1 cellular context compared by ENCODE assay signal in genomic region chr1:159937014-159937750, GRCh38.
TF ChIP-seq lines count a peak whose summit lies in the region.

No MANE protein-coding gene starts in this region.

TF ChIP-seq in A549, 52 proteins besides CTCF, POLR2A, EP300 and RAD21 (continued from another document):
- no peak for TF ChIP-seq POLR2AphosphoS2 (conservative IDR thresholded peaks at IDR 0.05; ENCODE audit: low read length)
- no peak for TF ChIP-seq CHD2 (IDR thresholded peaks at IDR 0.05; ENCODE audit: low read length, partially characterized antibody)
- no peak for TF ChIP-seq HDAC2 (IDR thresholded peaks at IDR 0.05)
- no peak for TF ChIP-seq JUNB (IDR thresholded peaks at IDR 0.05)
- TF ChIP-seq MYC (IDR thresholded peaks at IDR 0.05; ENCODE audit: borderline replicate concordance, low read length), result no peak
- TF ChIP-seq, protein P1, sequence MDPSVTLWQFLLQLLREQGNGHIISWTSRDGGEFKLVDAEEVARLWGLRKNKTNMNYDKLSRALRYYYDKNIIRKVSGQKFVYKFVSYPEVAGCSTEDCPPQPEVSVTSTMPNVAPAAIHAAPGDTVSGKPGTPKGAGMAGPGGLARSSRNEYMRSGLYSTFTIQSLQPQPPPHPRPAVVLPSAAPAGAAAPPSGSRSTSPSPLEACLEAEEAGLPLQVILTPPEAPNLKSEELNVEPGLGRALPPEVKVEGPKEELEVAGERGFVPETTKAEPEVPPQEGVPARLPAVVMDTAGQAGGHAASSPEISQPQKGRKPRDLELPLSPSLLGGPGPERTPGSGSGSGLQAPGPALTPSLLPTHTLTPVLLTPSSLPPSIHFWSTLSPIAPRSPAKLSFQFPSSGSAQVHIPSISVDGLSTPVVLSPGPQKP (IDR thresholded peaks at IDR 0.05; ENCODE audit: low read depth, low read length), result no peak
- TF ChIP-seq, protein P2, sequence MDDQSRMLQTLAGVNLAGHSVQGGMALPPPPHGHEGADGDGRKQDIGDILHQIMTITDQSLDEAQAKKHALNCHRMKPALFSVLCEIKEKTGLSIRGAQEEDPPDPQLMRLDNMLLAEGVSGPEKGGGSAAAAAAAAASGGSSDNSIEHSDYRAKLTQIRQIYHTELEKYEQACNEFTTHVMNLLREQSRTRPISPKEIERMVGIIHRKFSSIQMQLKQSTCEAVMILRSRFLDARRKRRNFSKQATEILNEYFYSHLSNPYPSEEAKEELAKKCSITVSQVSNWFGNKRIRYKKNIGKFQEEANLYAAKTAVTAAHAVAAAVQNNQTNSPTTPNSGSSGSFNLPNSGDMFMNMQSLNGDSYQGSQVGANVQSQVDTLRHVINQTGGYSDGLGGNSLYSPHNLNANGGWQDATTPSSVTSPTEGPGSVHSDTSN (IDR thresholded peaks at IDR 0.05), result no peak
- no peak for TF ChIP-seq CBX8 (IDR thresholded peaks at IDR 0.05)
- TF ChIP-seq RARB (CRISPR knock-in tag; IDR thresholded peaks at IDR 0.05), result no peak
